Comparison of ENCODE assay signal across 9 cellular contexts in genomic region chr1:116538527-116538926, GRCh38. TPM values are rescaled to one million over a fixed set of nuclear protein-coding genes. Genes with fewer than 3 reads are reported as not detected.
DNase-seq lines count a peak whose midpoint lies in the region; ATAC-seq and TF ChIP-seq lines count a peak whose summit lies in the region.
"Had no signal": no experiment of that assay in that cellular context is flagged by ENCODE, and none has a peak within 500 bp of the region (broad histone marks: within the 10 kb centered on the region; RNA-seq: fewer than 3 reads in every experiment).

No MANE protein-coding gene starts in this region.

- ATAC-seq in GM18508 (IDR thresholded peaks at IDR 0.05; ENCODE audit: insufficient read depth, unreplicated experiment): peak; percentile 69
- peak; percentile 77 for ATAC-seq in GM21825 (IDR thresholded peaks at IDR 0.05; ENCODE audit: unreplicated experiment)

- no peak for TF ChIP-seq EP300 in sigmoid colon (IDR thresholded peaks at IDR 0.05)

- TF ChIP-seq POLR2A in sigmoid colon (IDR thresholded peaks at IDR 0.05): no peak

- no peak overlapping the region for H3K4me3 ChIP-seq in choroid plexus epithelial cell (ENCODE audit: low read depth, low read length)
- H3K4me3 ChIP-seq in sigmoid colon: no peak overlapping the region
- H3K4me3 ChIP-seq: Peyer's patch had no signal

- H3K27me3 ChIP-seq in sigmoid colon: no peaks in the 10 kb centered on the region
- H3K27me3 ChIP-seq: Peyer's patch had no signal

- H3K27ac ChIP-seq in sigmoid colon: no peak overlapping the region

- no peaks in the 10 kb centered on the region for H3K4me1 ChIP-seq in sigmoid colon

- no peaks in the 10 kb centered on the region for H3K9me3 ChIP-seq in sigmoid colon
- H3K9me3 ChIP-seq: Peyer's patch had no signal

- peaks cover under 1 to 46% (median 24%) of the 10 kb centered on the region in 4 donors for H3K36me3 ChIP-seq in sigmoid colon

- DNase-seq in NCI-H1694 treated with DMSO at 0.1 percent for 48 hours (lab: John Stamatoyannopoulos, UW): peak; percentile 42
- DNase-seq in choroid plexus epithelial cell (ENCODE audit: low read depth): peak; percentile 29
- DNase-seq in NAMALWA (ENCODE audit: low spot score): no peak
- DNase-seq in SHP77 (lab: John Stamatoyannopoulos, UW): no peak
- no peak for DNase-seq in sigmoid colon
- no peak for DNase-seq in cortex of kidney (lab: John Stamatoyannopoulos, UW)

- intact Hi-C loops in sigmoid colon (cut with DNase I): no loop called here

- TF ChIP-seq CTCF in choroid plexus epithelial cell (conservative IDR thresholded peaks at IDR 0.05; ENCODE audit: low read depth, low read length) (no peak), sigmoid colon (IDR thresholded peaks at IDR 0.05) (no peak)

- WGBS in sigmoid colon, 2 donors: 93 to 100% methylated on average over 1 of the region's 1 CpG

RNA-seq across cellular contexts. Expression of gene CD58, which starts 32.3 kb away (rescaled TPM):
- total RNA-seq in sigmoid colon: 10 to 100 TPM; 17.5 to 36.6 (median 28.0) TPM
- 10 to 100 TPM in 2 of 3 donors, 1 to 10 TPM in 1; 8.4 to 19.6 (median 15.7) TPM for polyA plus RNA-seq in sigmoid colon

Comparison
In these comparisons a context has a peak if more than half of its experiments do, and no peak if none do; other contexts are left out.
1. DNase-seq: peak in NCI-H1694 treated with DMSO at 0.1 percent for 48 hours (single experiment) and choroid plexus epithelial cell (single experiment); none in NAMALWA (single experiment), SHP77 (0 of 2), sigmoid colon (single experiment) and cortex of kidney (single experiment).